6 cellular contexts compared by ENCODE assay signal in the genomic region with DNA sequence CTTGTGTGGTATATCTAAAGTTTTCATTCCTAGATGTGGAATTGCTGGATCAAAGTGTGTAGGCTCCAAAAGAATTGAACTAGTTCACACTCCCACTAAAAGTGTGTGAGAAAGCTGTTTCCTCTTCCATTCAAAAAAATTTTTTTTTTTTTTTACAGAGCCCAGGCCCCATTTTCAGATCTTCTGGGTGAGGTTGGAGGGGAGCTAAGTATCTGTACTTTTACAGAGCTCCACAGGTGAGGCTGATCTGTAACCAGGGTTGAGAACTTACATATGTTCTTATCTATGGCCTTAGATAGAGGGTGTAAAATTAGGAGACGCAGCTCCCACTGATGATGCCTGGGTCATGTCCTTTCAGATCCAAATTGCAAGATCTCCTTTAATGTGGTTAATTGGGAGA. TPM values are rescaled to one million over a fixed set of nuclear protein-coding genes. Genes with fewer than 3 reads are reported as not detected.
"Had no signal": no experiment of that assay in that cellular context is flagged by ENCODE, and none has a peak within 500 bp of the region (broad histone marks: within the 10 kb centered on the region; RNA-seq: fewer than 3 reads in every experiment).

No MANE protein-coding gene starts in this region.

- FAIRE-seq: HTR-8/SVneo had no signal

- H3K9ac ChIP-seq: KMS-11 had no signal

- H3K27ac ChIP-seq: HL-60, KMS-11 had no signal

- H3K4me2 ChIP-seq: KMS-11 had no signal

- H3K4me3 ChIP-seq: K562 had no signal

RNA-seq across cellular contexts. Expression of a gene that starts 31.9 kb away (rescaled TPM):
- polyA plus RNA-seq: IgD-negative memory B cell, IMR-90 had no signal
